In genomic region chr4:138438608-138439007, GRCh38 we compare ENCODE assay signal across 24 cellular contexts.
DNase-seq lines count a peak whose midpoint lies in the region; ATAC-seq and TF ChIP-seq lines count a peak whose summit lies in the region.
"Had no signal": no experiment of that assay in that cellular context is flagged by ENCODE, and none has a peak within 500 bp of the region (broad histone marks: within the 10 kb centered on the region; RNA-seq: fewer than 3 reads in every experiment).

No MANE protein-coding gene starts in this region.

- H4K8ac ChIP-seq in IMR-90 (ENCODE audit: low read depth in 2 of 2, low read length in 2 of 2), result no peak overlapping the region

- H3K9ac ChIP-seq in IMR-90 (ENCODE audit: low read depth, low read length), result no peak overlapping the region

- no peaks in the 10 kb centered on the region for H3K9me1 ChIP-seq in IMR-90 (ENCODE audit: insufficient read depth, low read length)

- no peaks in the 10 kb centered on the region for H4K20me1 ChIP-seq in IMR-90 (ENCODE audit: insufficient read depth, low read length)

- no peak overlapping the region for H2BK120ac ChIP-seq in IMR-90 (ENCODE audit: low read depth, low read length)

- TF ChIP-seq CTCF in IMR-90 (conservative IDR thresholded peaks at IDR 0.05; ENCODE audit: low read depth, low read length) (no peak), astrocyte of the cerebellum (IDR thresholded peaks at IDR 0.05; ENCODE audit: low read depth, low read length, missing control alignments) (no peak), fibroblast of the aortic adventitia (IDR thresholded peaks at IDR 0.05; ENCODE audit: insufficient read depth, low read length) (no peak), endothelial cell (IDR thresholded peaks at IDR 0.05; ENCODE audit: unreplicated experiment) (no peak), osteocyte (IDR thresholded peaks at IDR 0.05) (no peak)

- no peaks in the 10 kb centered on the region for H3K79me1 ChIP-seq in IMR-90 (ENCODE audit: low read depth in 1 of 2, low read length in 2 of 2)

- H3K4me3 ChIP-seq in IMR-90 (ENCODE audit: insufficient read depth, low read depth, low read length), result no peak overlapping the region
- no peak overlapping the region for H3K4me3 ChIP-seq in astrocyte of the cerebellum (ENCODE audit: low read depth, low read length)
- no peak overlapping the region for H3K4me3 ChIP-seq in fibroblast of the aortic adventitia (ENCODE audit: low read depth, low read length)
- H3K4me3 ChIP-seq: A549, breast epithelium, esophagus squamous epithelium, upper lobe of right lung had no signal

- no TSS peak for BruUV-seq in IMR-90 (replicated peaks; lab: Mats Ljungman, UMichigan)

- H2AK9ac ChIP-seq in IMR-90 (replicated peaks; ENCODE audit: low read depth, low read length, poor library complexity), result no peak overlapping the region

- POLR2A ChIA-PET in IMR-90 (lab: Charles Lee; ENCODE audit: unreplicated experiment), result no interaction called here

- H3K36me3 Mint-ChIP-seq in stimulated activated effector memory CD8-positive, alpha-beta T cell treated with anti-CD3 and anti-CD28 coated beads, Interleukin-12 subunit alpha, Interleukin-12 subunit beta, amount 100 ng/mL, for 72 hours, result no peaks in the 10 kb centered on the region
- H3K36me3 Mint-ChIP-seq in endothelial cell (ENCODE audit: low read depth, unreplicated experiment) (no peaks in the 10 kb centered on the region), osteocyte (ENCODE audit: unreplicated experiment) (peaks cover 6% of the 10 kb centered on the region)
- H3K36me3 Mint-ChIP-seq: activated naive CD8-positive, alpha-beta T cell treated with anti-CD3 and anti-CD28 coated beads for 36 hours had no signal

- H2BK5ac ChIP-seq in IMR-90 (ENCODE audit: low read depth, low read length, poor library complexity, severe bottlenecking), result no peak overlapping the region

- no peak overlapping the region for H3K4me3 Mint-ChIP-seq in stimulated activated effector memory CD8-positive, alpha-beta T cell treated with anti-CD3 and anti-CD28 coated beads, Interleukin-12 subunit alpha, Interleukin-12 subunit beta, amount 100 ng/mL, for 72 hours
- H3K4me3 Mint-ChIP-seq in endothelial cell (ENCODE audit: unreplicated experiment) (no peak overlapping the region), osteocyte (ENCODE audit: unreplicated experiment) (no peak overlapping the region)
- H3K4me3 Mint-ChIP-seq: activated naive CD8-positive, alpha-beta T cell treated with anti-CD3 and anti-CD28 coated beads for 36 hours had no signal

- H3K18ac ChIP-seq in IMR-90 (ENCODE audit: low read depth, low read length), result no peak overlapping the region

- DNase-seq in AG08396 (ENCODE audit: low spot score) (peak; percentile 9), IMR-90 (peak; percentile 47), astrocyte of the cerebellum (ENCODE audit: low read depth) (peak; percentile 28), fibroblast of the aortic adventitia (ENCODE audit: low read depth) (peak; percentile 79), endothelial cell (ENCODE audit: low spot score) (no peak), osteocyte (ENCODE audit: extremely low spot score, unreplicated experiment) (no peak)
- no peak for DNase-seq in stimulated activated effector memory CD8-positive, alpha-beta T cell treated with anti-CD3 and anti-CD28 coated beads, Interleukin-12 subunit alpha, Interleukin-12 subunit beta, amount 100 ng/mL, for 72 hours (ENCODE audit: low spot score in 2 of 2)
- DNase-seq: activated CD8-positive, alpha-beta memory T cell treated with anti-CD3 and anti-CD28 coated beads, Interleukin-2, amount 50 U/mL, for 4 hours; activated naive CD8-positive, alpha-beta T cell treated with anti-CD3 and anti-CD28 coated beads for 36 hours; esophagus squamous epithelium; HCEC 1CT; left colon; mesenchymal stem cell; NCI-H1092 treated with DMSO at 0.1 percent for 48 hours; NCI-H2029 treated with DMSO at 0.1 percent for 48 hours; NCI-H345; stimulated activated CD4-positive, alpha-beta T cell treated with anti-CD3 and anti-CD28 coated beads, Interleukin-1b, Interleukin-23, amount 100 ng/mL, for 48 hours; upper lobe of right lung had no signal

- intact Hi-C loops in IMR-90 (cut with micrococcal nuclease), result no loop called here

- no peak for TF ChIP-seq POLR2A in IMR-90 (IDR thresholded peaks at IDR 0.05; ENCODE audit: low read depth, low read length)

- TF ChIP-seq RAD21 in IMR-90 (IDR thresholded peaks at IDR 0.05; ENCODE audit: low read length), result no peak

- no peak overlapping the region; the same call in 2 of the 3 replicates for H2BK15ac ChIP-seq in IMR-90 (ENCODE audit: low read depth, low read length)

- in situ Hi-C loops in IMR-90 (cut with MboI; ENCODE audit: low sequenced_read_pairs) (no loop called here), astrocyte of the cerebellum (cut with HindIII; ENCODE audit: low sequenced_read_pairs) (no loop called here)

- H3K4me1 ChIP-seq in IMR-90 (ENCODE audit: control insufficient read depth, insufficient read depth, low read length), result peaks cover 2% of the 10 kb centered on the region; the same call in 1 of the 2 replicates
- H3K4me1 ChIP-seq: A549, breast epithelium, esophagus squamous epithelium, upper lobe of right lung had no signal

- no peaks in the 10 kb centered on the region for H3K27me3 ChIP-seq in IMR-90 (ENCODE audit: control insufficient read depth, insufficient read depth, low read length)
- H3K27me3 ChIP-seq: breast epithelium, esophagus squamous epithelium, neutrophil, upper lobe of right lung had no signal

- H3K4me1 Mint-ChIP-seq in stimulated activated effector memory CD8-positive, alpha-beta T cell treated with anti-CD3 and anti-CD28 coated beads, Interleukin-12 subunit alpha, Interleukin-12 subunit beta, amount 100 ng/mL, for 72 hours, result no peaks in the 10 kb centered on the region
- H3K4me1 Mint-ChIP-seq in endothelial cell (ENCODE audit: unreplicated experiment), result no peaks in the 10 kb centered on the region
- H3K4me1 Mint-ChIP-seq in osteocyte (ENCODE audit: unreplicated experiment), result peaks cover 13% of the 10 kb centered on the region
- H3K4me1 Mint-ChIP-seq: activated naive CD8-positive, alpha-beta T cell treated with anti-CD3 and anti-CD28 coated beads for 36 hours had no signal

- CTCF ChIA-PET in IMR-90 (lab: Yijun Ruan, JAX), result no interaction called here

- ATAC-seq in IMR-90 (ENCODE audit: low read depth) (peak; percentile 85), GM21737 (IDR thresholded peaks at IDR 0.05; ENCODE audit: unreplicated experiment) (no peak)
- ATAC-seq in stimulated activated effector memory CD8-positive, alpha-beta T cell treated with anti-CD3 and anti-CD28 coated beads, Interleukin-12 subunit alpha, Interleukin-12 subunit beta, amount 100 ng/mL, for 72 hours, result no peak
- ATAC-seq: A549, HepG2, upper lobe of right lung had no signal

- H3K14ac ChIP-seq in IMR-90 (replicated peaks; ENCODE audit: low read depth, low read length), result no peak overlapping the region

- no peak overlapping the region for H2BK20ac ChIP-seq in IMR-90 (ENCODE audit: low read depth, low read length)

- no peak overlapping the region for H2AK5ac ChIP-seq in IMR-90 (ENCODE audit: low read depth, low read length)

- H3K27ac Mint-ChIP-seq in stimulated activated effector memory CD8-positive, alpha-beta T cell treated with anti-CD3 and anti-CD28 coated beads, Interleukin-12 subunit alpha, Interleukin-12 subunit beta, amount 100 ng/mL, for 72 hours, result no peak overlapping the region
- no peak overlapping the region for H3K27ac Mint-ChIP-seq in endothelial cell (ENCODE audit: unreplicated experiment)
- no peak overlapping the region for H3K27ac Mint-ChIP-seq in osteocyte (ENCODE audit: unreplicated experiment)
- H3K27ac Mint-ChIP-seq: activated naive CD8-positive, alpha-beta T cell treated with anti-CD3 and anti-CD28 coated beads for 36 hours had no signal

- H2AFZ ChIP-seq in IMR-90 (replicated peaks; ENCODE audit: low read length, poor library complexity), result no peak overlapping the region

- H3K4me2 ChIP-seq in IMR-90 (ENCODE audit: low read depth, low read length), result no peak overlapping the region
- H3K4me2 ChIP-seq: A549 had no signal

- no peak overlapping the region for H3K56ac ChIP-seq in IMR-90 (ENCODE audit: extremely low read depth, insufficient read depth, low read length)

- no peaks in the 10 kb centered on the region for H3K9me3 ChIP-seq in IMR-90 (ENCODE audit: control insufficient read depth, insufficient read depth, low read length)
- H3K9me3 ChIP-seq: A549, esophagus squamous epithelium, neutrophil, upper lobe of right lung had no signal

- no peak overlapping the region for H3K23ac ChIP-seq in IMR-90 (ENCODE audit: low read depth, low read length)

- H4K91ac ChIP-seq in IMR-90 (ENCODE audit: insufficient read depth, low read depth, low read length), result no peak overlapping the region

- H3K27me3 Mint-ChIP-seq in endothelial cell (ENCODE audit: unreplicated experiment) (no peaks in the 10 kb centered on the region), osteocyte (ENCODE audit: unreplicated experiment) (no peaks in the 10 kb centered on the region)
- H3K27me3 Mint-ChIP-seq: activated naive CD8-positive, alpha-beta T cell treated with anti-CD3 and anti-CD28 coated beads for 36 hours had no signal

- no peaks in the 10 kb centered on the region for H3K36me3 ChIP-seq in IMR-90 (ENCODE audit: control insufficient read depth, insufficient read depth, low read length)
- H3K36me3 ChIP-seq: breast epithelium, esophagus squamous epithelium, neutrophil, upper lobe of right lung had no signal

- no peak overlapping the region for H3K4ac ChIP-seq in IMR-90 (ENCODE audit: low read depth, low read length)

- no peak overlapping the region for H4K5ac ChIP-seq in IMR-90 (ENCODE audit: low read depth, low read length)

- dilution Hi-C loops in IMR-90 (cut with HindIII; ENCODE audit: low sequenced_read_pairs, unreplicated experiment), result no loop called here

- peaks cover 8% of the 10 kb centered on the region for H3K9me3 Mint-ChIP-seq in stimulated activated effector memory CD8-positive, alpha-beta T cell treated with anti-CD3 and anti-CD28 coated beads, Interleukin-12 subunit alpha, Interleukin-12 subunit beta, amount 100 ng/mL, for 72 hours
- H3K9me3 Mint-ChIP-seq in endothelial cell (ENCODE audit: unreplicated experiment) (no peaks in the 10 kb centered on the region), osteocyte (ENCODE audit: unreplicated experiment) (peaks cover 30% of the 10 kb centered on the region)

- no peak overlapping the region for H3K27ac ChIP-seq in IMR-90 (ENCODE audit: insufficient read depth, low read length)
- H3K27ac ChIP-seq: A549, breast epithelium, C4-2B, esophagus squamous epithelium, neutrophil, upper lobe of right lung had no signal

TF ChIP-seq in IMR-90, 13 proteins besides CTCF, POLR2A, EP300 and RAD21 (continues in another document):
- TF ChIP-seq CEBPB (IDR thresholded peaks at IDR 0.05; ENCODE audit: low read depth, low read length), result peak; percentile 63; the same call in 1 of the 2 replicates

Comparison
In these comparisons a context has a peak if more than half of its experiments do, and no peak if none do; other contexts are left out.
1. DNase-seq: peak in AG08396 (single experiment), IMR-90 (single experiment), astrocyte of the cerebellum (single experiment) and fibroblast of the aortic adventitia (single experiment); none in stimulated activated effector memory CD8-positive, alpha-beta T cell treated with anti-CD3 and anti-CD28 coated beads, Interleukin-12 subunit alpha, Interleukin-12 subunit beta, amount 100 ng/mL, for 72 hours (0 of 2), endothelial cell (single experiment) and osteocyte (single experiment).